In genomic region chr6:39091163-39091562, GRCh38 we compare ENCODE assay signal across 19 cellular contexts. TPM values are rescaled to one million over a fixed set of nuclear protein-coding genes. Genes with fewer than 3 reads are reported as not detected.
"Had no signal": no experiment of that assay in that cellular context is flagged by ENCODE, and none has a peak within 500 bp of the region (broad histone marks: within the 10 kb centered on the region; RNA-seq: fewer than 3 reads in every experiment).

No MANE protein-coding gene starts in this region.

- H3K4me3 ChIP-seq: cardiac muscle cell, gastrocnemius medialis, lower lobe of right lung, right lobe of liver, transverse colon, uterus had no signal

- H3K36me3 ChIP-seq: cardiac muscle cell, gastrocnemius medialis, lower lobe of right lung, right lobe of liver, transverse colon, uterus, WERI-Rb-1 had no signal

- DNase-seq: activated CD4-positive, alpha-beta T cell treated with anti-CD3 and anti-CD28 coated beads for 1 hour; activated gamma-delta T cell; activated T-cell treated with anti-CD3 and anti-CD28 coated beads, Interleukin-2, amount 50 U/mL, for 72 hours; effector memory CD4-positive, alpha-beta T cell; gastrocnemius medialis; lower lobe of right lung; right lobe of liver; small intestine; stimulated activated CD4-positive, alpha-beta T cell treated with anti-CD3 and anti-CD28 coated beads, Interleukin-15, amount 100 ng/mL, for 24 hours; stimulated activated CD4-positive, alpha-beta T cell treated with anti-CD3 and anti-CD28 coated beads, Interleukin-2, amount 100 ng/mL, for 48 hours; transverse colon; uterus; WERI-Rb-1 had no signal

- H3K9me3 ChIP-seq: gastrocnemius medialis, lower lobe of right lung, right lobe of liver, transverse colon, uterus had no signal

- H3K4me1 ChIP-seq: parathyroid adenoma, uterus had no signal

- H3K27me3 ChIP-seq: cardiac muscle cell, gastrocnemius medialis, right lobe of liver, uterus had no signal

- H3K27ac ChIP-seq: cardiac muscle cell, epithelial cell of prostate, gastrocnemius medialis, lower lobe of right lung, parathyroid adenoma, right lobe of liver, transverse colon, uterus had no signal

- FAIRE-seq: keratinocyte, small intestine had no signal

RNA-seq across cellular contexts. Expression of gene GLP1R, which starts 42.6 kb away (rescaled TPM):
- total RNA-seq: chondrocyte; gastrocnemius medialis; natural killer cell treated with Interleukin-12 subunit alpha and Interleukin-12 subunit beta and Interleukin-15 and Interleukin-18, amount 100 ng/mL, for 72 hours; right lobe of liver; transverse colon had no signal
- polyA plus RNA-seq: keratinocyte had no signal
